In genomic region chr16:85923153-85924021, GRCh38 we compare ENCODE assay signal across 14 cellular contexts. TPM values are rescaled to one million over a fixed set of nuclear protein-coding genes. Genes with fewer than 3 reads are reported as not detected.
DNase-seq lines count a peak whose midpoint lies in the region; ATAC-seq lines count a peak whose summit lies in the region.
"Had no signal": no experiment of that assay in that cellular context is flagged by ENCODE, and none has a peak within 500 bp of the region (broad histone marks: within the 10 kb centered on the region; RNA-seq: fewer than 3 reads in every experiment).

No MANE protein-coding gene starts in this region.

- H3K36me3 ChIP-seq in Karpas-422 (ENCODE audit: insufficient read depth, low read length) (peaks cover 25% of the 10 kb centered on the region), neuronal stem cell (replicated peaks in 1 of 2; ENCODE audit: control insufficient read depth in 2 of 2, insufficient read depth in 2 of 2, low read length in 2 of 2) (no peaks in the 10 kb centered on the region)

- H3K4ac ChIP-seq in neuronal stem cell (ENCODE audit: low read length): no peak overlapping the region

- H3K14ac ChIP-seq in neuronal stem cell (ENCODE audit: low read length): no peak overlapping the region

- no peak overlapping the region for H2BK5ac ChIP-seq in neuronal stem cell (ENCODE audit: low read length)

- intact Hi-C loops in Right ventricle myocardium inferior (cut with DNase I): no loop called here

- no peaks in the 10 kb centered on the region for H3K9me2 ChIP-seq in Karpas-422 (replicated peaks; ENCODE audit: insufficient read depth, low read length)

- H3K4me3 ChIP-seq in Karpas-422 (ENCODE audit: low read length) (no peak overlapping the region), neuronal stem cell (ENCODE audit: low read length in 2 of 2) (peak overlapping the region in 1 of 2 donors; percentile 6)
- H3K4me3 ChIP-seq: right lobe of liver, suprapubic skin had no signal

- ATAC-seq in GM21390 (IDR thresholded peaks at IDR 0.05; ENCODE audit: unreplicated experiment): no peak
- ATAC-seq in Right ventricle myocardium inferior: no peak
- ATAC-seq in HG03520 (IDR thresholded peaks at IDR 0.05; ENCODE audit: unreplicated experiment): no peak
- ATAC-seq: naive thymus-derived CD4-positive, alpha-beta T cell had no signal

- no peak overlapping the region for H2AK5ac ChIP-seq in neuronal stem cell (ENCODE audit: low read depth, low read length)

- no peak overlapping the region for H2BK12ac ChIP-seq in neuronal stem cell (ENCODE audit: low read length)

- H2BK15ac ChIP-seq in neuronal stem cell (ENCODE audit: low read length): no peak overlapping the region

- H3K9ac ChIP-seq in Karpas-422 (ENCODE audit: low read length) (no peak overlapping the region), neuronal stem cell (ENCODE audit: low read depth, low read length, poor library complexity) (no peak overlapping the region)

- H2AFZ ChIP-seq in Karpas-422 (ENCODE audit: low read length): no peak overlapping the region
- H2AFZ ChIP-seq in neuronal stem cell (ENCODE audit: low read length): no peak overlapping the region

- H4K8ac ChIP-seq in neuronal stem cell (ENCODE audit: low read depth, low read length): no peak overlapping the region

- H3K27me3 ChIP-seq in Karpas-422 (ENCODE audit: low read length): no peaks in the 10 kb centered on the region
- peaks cover 0 to 67% (median 0%) of the 10 kb centered on the region in 3 experiments for H3K27me3 ChIP-seq in neuronal stem cell (ENCODE audit: control insufficient read depth in 3 of 3, insufficient read depth in 3 of 3, low read depth in 1 of 3, low read length in 3 of 3)
- H3K27me3 ChIP-seq: right lobe of liver had no signal

- no peaks in the 10 kb centered on the region for H3K79me2 ChIP-seq in Karpas-422 (ENCODE audit: low read length)

- no peak overlapping the region for H4K91ac ChIP-seq in neuronal stem cell (ENCODE audit: low read depth, low read length, poor library complexity)

- no peak overlapping the region for H2BK120ac ChIP-seq in neuronal stem cell (ENCODE audit: low read depth, low read length)

- peaks cover 16% of the 10 kb centered on the region for H4K20me1 ChIP-seq in Karpas-422 (ENCODE audit: insufficient read depth, low read depth, low read length)

- H3K79me1 ChIP-seq in neuronal stem cell (ENCODE audit: low read depth, low read length): no peaks in the 10 kb centered on the region

- no peak overlapping the region for H3K23ac ChIP-seq in neuronal stem cell (ENCODE audit: low read depth, low read length, poor library complexity)

- DNase-seq in ELR (ENCODE audit: low read depth) (peak; percentile 73), Karpas-422 (peak; percentile 63), dermis blood vessel endothelial cell (peak; percentile 2), neuronal stem cell (ENCODE audit: low spot score) (no peak), NCI-H1092 (lab: John Stamatoyannopoulos, UW) (no peak), Right ventricle myocardium inferior (ENCODE audit: missing footprints) (no peak)
- DNase-seq: KBM-7; naive thymus-derived CD4-positive, alpha-beta T cell; NCI-H187 treated with DMSO at 0.1 percent for 48 hours; SIG-M5 had no signal

- H3K4me2 ChIP-seq in Karpas-422 (ENCODE audit: low read depth, low read length, poor library complexity, severe bottlenecking) (no peak overlapping the region), neuronal stem cell (ENCODE audit: insufficient read depth, low read length, poor library complexity, severe bottlenecking) (no peak overlapping the region)

- H3K9me3 ChIP-seq in Karpas-422 (ENCODE audit: low read length): no peaks in the 10 kb centered on the region
- no peaks in the 10 kb centered on the region for H3K9me3 ChIP-seq in neuronal stem cell (replicated peaks in 1 of 2; ENCODE audit: control insufficient read depth in 2 of 2, insufficient read depth in 1 of 2, low read depth in 1 of 2, low read length in 2 of 2)
- H3K9me3 ChIP-seq: right lobe of liver, suprapubic skin had no signal

- WGBS in neuronal stem cell (ENCODE audit: extremely low coverage in 2 of 2, insufficient read length in 2 of 2, insufficient replicate concordance in 1 of 2), 2 donors: no CpG with 5 or more reads among the region's 24 CpGs

- peak overlapping the region; percentile 21 for H3K18ac ChIP-seq in neuronal stem cell (ENCODE audit: low read length)

- H3K27ac ChIP-seq in Karpas-422 (ENCODE audit: low read length): no peak overlapping the region
- H3K27ac ChIP-seq in neuronal stem cell (replicated peaks; ENCODE audit: low read length): no peak overlapping the region
- H3K27ac ChIP-seq: right lobe of liver, suprapubic skin had no signal

- H3K4me1 ChIP-seq in Karpas-422 (ENCODE audit: low read length) (peaks cover 22% of the 10 kb centered on the region), neuronal stem cell (ENCODE audit: control insufficient read depth in 2 of 2, insufficient read depth in 1 of 2, low read depth in 1 of 2, low read length in 2 of 2) (peaks cover 0 to 10% of the 10 kb centered on the region in 2 donors)

RNA-seq across cellular contexts. Expression of gene IRF8, which starts 24.4 kb away (rescaled TPM):
- total RNA-seq in Karpas-422 (2014; rRNA removed; shearing (Covaris generic); ENCODE audit: low replicate concordance): 285 and 592 TPM in 2 replicates
- total RNA-seq in dermis blood vessel endothelial cell: 2.4 and 25.9 TPM in 2 replicates
- polyA plus RNA-seq in neuronal stem cell (2013, experiment 1 of 2): 1.3 TPM
- 1.5 TPM for polyA plus RNA-seq in neuronal stem cell (2013, experiment 2 of 2)
- total RNA-seq in Right ventricle myocardium inferior: 3.3 TPM

Comparison
In these comparisons a context has a peak if more than half of its experiments do, and no peak if none do; other contexts are left out.
1. DNase-seq: peak in ELR (single experiment), Karpas-422 (single experiment) and dermis blood vessel endothelial cell (single experiment); none in neuronal stem cell (single experiment), NCI-H1092 (single experiment) and Right ventricle myocardium inferior (single experiment).
2. RNA of gene IRF8, which starts 24.4 kb away (total RNA-seq): 285 to 592 TPM in Karpas-422; 2.4 to 25.9 TPM in dermis blood vessel endothelial cell and 3.3 TPM in Right ventricle myocardium inferior (single experiment); every median in the first group is over 10 times any median in the second.